ENCODE assay signal across 16 cellular contexts in the genomic region with DNA sequence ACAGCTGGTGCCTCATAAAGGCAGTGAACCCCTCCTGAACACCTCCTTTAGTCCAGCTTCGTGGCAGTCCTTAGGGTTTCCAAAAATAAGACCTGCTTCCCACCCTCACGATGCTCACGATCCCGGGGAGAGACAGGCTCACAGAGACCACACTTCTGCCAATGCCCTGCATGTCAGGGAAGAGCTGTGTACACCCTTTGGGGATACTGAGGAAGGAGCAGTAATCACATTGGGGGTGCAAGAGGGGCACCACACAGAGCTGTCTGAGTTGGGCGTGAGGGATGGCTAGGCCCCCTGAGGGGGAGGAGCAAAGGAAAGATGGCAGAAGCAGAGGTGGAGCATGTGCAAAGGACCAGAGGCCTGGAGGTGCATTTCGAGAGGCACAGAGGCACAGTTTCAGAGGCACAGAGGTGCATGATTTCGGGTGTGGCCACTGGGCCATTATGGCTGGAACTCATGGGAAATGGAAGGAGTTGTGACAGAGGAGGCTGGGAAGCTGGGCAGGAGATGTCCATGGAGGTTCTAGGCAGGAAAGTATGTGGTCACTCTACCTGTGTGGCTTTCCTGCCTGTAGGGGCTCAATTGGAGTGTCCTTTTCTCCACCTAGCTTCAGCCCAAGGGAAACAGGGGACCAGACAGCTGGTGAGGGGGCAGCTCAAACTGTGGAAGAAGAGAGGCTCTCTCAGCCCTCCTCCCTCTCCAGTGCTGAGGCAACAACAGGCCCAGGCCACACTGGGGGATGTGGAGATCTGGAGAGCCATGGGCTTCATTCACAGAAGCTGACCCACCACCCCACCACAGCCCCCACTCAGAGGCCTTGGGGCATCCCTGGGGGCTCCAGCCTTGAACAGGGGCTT.
DNase-seq lines count a peak whose midpoint lies in the region; ATAC-seq and TF ChIP-seq lines count a peak whose summit lies in the region.
"Had no signal": no experiment of that assay in that cellular context is flagged by ENCODE, and none has a peak within 500 bp of the region (broad histone marks: within the 10 kb centered on the region; RNA-seq: fewer than 3 reads in every experiment).

No MANE protein-coding gene starts in this region.

- no peaks in the 10 kb centered on the region for H3K9me3 Mint-ChIP-seq in activated T-helper 17 cell treated with anti-CD3 and anti-CD28 coated beads, Interleukin-2, amount 50 U/mL, for 72 hours
- H3K9me3 Mint-ChIP-seq in activated naive CD8-positive, alpha-beta T cell treated with anti-CD3 and anti-CD28 coated beads for 36 hours: no peaks in the 10 kb centered on the region

- peaks cover 7% of the 10 kb centered on the region for H3K27me3 Mint-ChIP-seq in activated T-helper 17 cell treated with anti-CD3 and anti-CD28 coated beads, Interleukin-2, amount 50 U/mL, for 72 hours
- H3K27me3 Mint-ChIP-seq in activated naive CD8-positive, alpha-beta T cell treated with anti-CD3 and anti-CD28 coated beads for 36 hours: no peaks in the 10 kb centered on the region

- no peaks in the 10 kb centered on the region for H3K36me3 Mint-ChIP-seq in activated T-helper 17 cell treated with anti-CD3 and anti-CD28 coated beads, Interleukin-2, amount 50 U/mL, for 72 hours (ENCODE audit: low read depth)
- no peaks in the 10 kb centered on the region for H3K36me3 Mint-ChIP-seq in activated naive CD8-positive, alpha-beta T cell treated with anti-CD3 and anti-CD28 coated beads for 36 hours

- WGBS in lung, 2 donors: 91 to 97% methylated on average over 7 of the region's 7 CpGs
- WGBS in upper lobe of left lung, 2 donors: 88 to 92% methylated on average over 7 of the region's 7 CpGs
- WGBS in psoas muscle, 3 donors: 88 to 92% (median 89%) methylated on average over 7 of the region's 7 CpGs

- TF ChIP-seq CTCF in lung (IDR thresholded peaks at IDR 0.05; ENCODE audit: control extremely low read depth, extremely low read depth): no peak
- TF ChIP-seq CTCF in upper lobe of left lung (IDR thresholded peaks at IDR 0.05): no peak
- TF ChIP-seq CTCF in psoas muscle (IDR thresholded peaks at IDR 0.05): no peak

- no peak for ATAC-seq in activated T-helper 17 cell treated with anti-CD3 and anti-CD28 coated beads, Interleukin-2, amount 50 U/mL, for 72 hours (replicated peaks)
- no peak for ATAC-seq in lung (ENCODE audit: insufficient read depth, low FRiP score)
- no peak for ATAC-seq in upper lobe of left lung (ENCODE audit: low FRiP score in 2 of 2)
- no peak for ATAC-seq in psoas muscle

- peak; percentile 48 for DNase-seq in activated CD8-positive, alpha-beta memory T cell treated with anti-CD3 and anti-CD28 coated beads, Interleukin-2, amount 50 U/mL, for 48 hours
- no peak for DNase-seq in activated CD8-positive, alpha-beta memory T cell treated with anti-CD3 and anti-CD28 coated beads for 24 hours
- DNase-seq in lung (ENCODE audit: low spot score) (peak; percentile 22), upper lobe of left lung (no peak), DMS 273 treated with DMSO at 0.1 percent for 48 hours (lab: John Stamatoyannopoulos, UW) (no peak), psoas muscle (no peak)
- no peak for DNase-seq in activated naive CD8-positive, alpha-beta T cell treated with anti-CD3 and anti-CD28 coated beads for 36 hours
- DNase-seq: DMS153, MG63, NCI-H1092 treated with DMSO at 0.1 percent for 48 hours, NCI-H1694 treated with DMSO at 0.1 percent for 48 hours, NCI-H446, NCI-H748 treated with DMSO at 0.1 percent for 48 hours, PC-9 had no signal

- H3K27me3 ChIP-seq in lung (ENCODE audit: control insufficient read depth, insufficient read depth) (no peaks in the 10 kb centered on the region), upper lobe of left lung (no peaks in the 10 kb centered on the region), psoas muscle (ENCODE audit: insufficient read depth in 3 of 3, low read length in 2 of 3) (no peaks in the 10 kb centered on the region)
- H3K27me3 ChIP-seq: BLaER1 treated with 17β-estradiol and CSF1 and Interleukin-3, amounts not matched to agents 10 nM and 100 nM; MG63 had no signal

- no peak for TF ChIP-seq POLR2A in upper lobe of left lung (IDR thresholded peaks at IDR 0.05)

- H3K4me1 ChIP-seq in lung (ENCODE audit: control insufficient read depth in 2 of 2, insufficient read depth in 2 of 2, low read length in 2 of 2) (peaks cover 4 to 8% of the 10 kb centered on the region in 2 donors), upper lobe of left lung (peaks cover 0 to 16% (median 8%) of the 10 kb centered on the region in 4 donors), psoas muscle (peaks cover 40% of the 10 kb centered on the region)
- H3K4me1 ChIP-seq: BLaER1 treated with 17β-estradiol and CSF1 and Interleukin-3, amounts not matched to agents 10 nM and 100 nM had no signal

- intact Hi-C loops in psoas muscle (cut with DNase I): loop anchor here in 1 of 2 donors (2.0 kb wide), 1 partner anchor 37 kb away; no protein-coding TSS in a partner anchor

- H3K4me1 Mint-ChIP-seq in activated T-helper 17 cell treated with anti-CD3 and anti-CD28 coated beads, Interleukin-2, amount 50 U/mL, for 72 hours: no peaks in the 10 kb centered on the region
- peaks cover 1% of the 10 kb centered on the region for H3K4me1 Mint-ChIP-seq in activated naive CD8-positive, alpha-beta T cell treated with anti-CD3 and anti-CD28 coated beads for 36 hours

- H3K4me3 ChIP-seq in lung (no peak overlapping the region), upper lobe of left lung (no peak overlapping the region), psoas muscle (no peak overlapping the region)
- H3K4me3 ChIP-seq: BLaER1 treated with 17β-estradiol and CSF1 and Interleukin-3, amounts not matched to agents 10 nM and 100 nM; MG63; PC-9 had no signal

- no peaks in the 10 kb centered on the region for H3K36me3 ChIP-seq in lung (ENCODE audit: control insufficient read depth in 2 of 2, insufficient read depth in 2 of 2, low read length in 2 of 2)
- no peaks in the 10 kb centered on the region for H3K36me3 ChIP-seq in upper lobe of left lung
- H3K36me3 ChIP-seq in psoas muscle (ENCODE audit: insufficient read depth in 1 of 2, low read depth in 1 of 2): no peaks in the 10 kb centered on the region
- H3K36me3 ChIP-seq: BLaER1 treated with 17β-estradiol and CSF1 and Interleukin-3, amounts not matched to agents 10 nM and 100 nM; MG63 had no signal

- no peak overlapping the region for H3K4me3 Mint-ChIP-seq in activated T-helper 17 cell treated with anti-CD3 and anti-CD28 coated beads, Interleukin-2, amount 50 U/mL, for 72 hours
- no peak overlapping the region for H3K4me3 Mint-ChIP-seq in activated naive CD8-positive, alpha-beta T cell treated with anti-CD3 and anti-CD28 coated beads for 36 hours

- no peaks in the 10 kb centered on the region for H3K9me3 ChIP-seq in lung (ENCODE audit: control insufficient read depth in 2 of 2, insufficient read depth in 1 of 2, low read length in 1 of 2)
- no peaks in the 10 kb centered on the region for H3K9me3 ChIP-seq in upper lobe of left lung
- H3K9me3 ChIP-seq in psoas muscle: no peaks in the 10 kb centered on the region
- H3K9me3 ChIP-seq: BLaER1 treated with 17β-estradiol and CSF1 and Interleukin-3, amounts not matched to agents 10 nM and 100 nM; MG63 had no signal

- peak overlapping the region; percentile 72 for H3K27ac Mint-ChIP-seq in activated T-helper 17 cell treated with anti-CD3 and anti-CD28 coated beads, Interleukin-2, amount 50 U/mL, for 72 hours
- H3K27ac Mint-ChIP-seq in activated naive CD8-positive, alpha-beta T cell treated with anti-CD3 and anti-CD28 coated beads for 36 hours: no peak overlapping the region

- H3K27ac ChIP-seq in lung (ENCODE audit: low read depth in 1 of 2, low read length in 1 of 2): peak overlapping the region in 1 of 2 donors; percentile 23
- peak overlapping the region; percentile 68 to 74 (median 70) for H3K27ac ChIP-seq in upper lobe of left lung
- H3K27ac ChIP-seq in psoas muscle: no peak overlapping the region
- H3K27ac ChIP-seq: BLaER1 treated with 17β-estradiol and CSF1 and Interleukin-3, amounts not matched to agents 10 nM and 100 nM; PC-9 had no signal

- no peak for TF ChIP-seq EP300 in upper lobe of left lung (IDR thresholded peaks at IDR 0.05)

Comparison
In these comparisons a context has a peak if more than half of its experiments do, and no peak if none do; other contexts are left out.
1. DNase-seq: peak in activated CD8-positive, alpha-beta memory T cell treated with anti-CD3 and anti-CD28 coated beads, Interleukin-2, amount 50 U/mL, for 48 hours (single experiment) and lung (single experiment); none in activated CD8-positive, alpha-beta memory T cell treated with anti-CD3 and anti-CD28 coated beads for 24 hours (single experiment), upper lobe of left lung (0 of 2), DMS 273 treated with DMSO at 0.1 percent for 48 hours (single experiment), psoas muscle (0 of 2) and activated naive CD8-positive, alpha-beta T cell treated with anti-CD3 and anti-CD28 coated beads for 36 hours (single experiment).